18 cellular contexts compared by ENCODE assay signal in genomic region chr3:88573472-88573871, GRCh38.
DNase-seq lines count a peak whose midpoint lies in the region; ATAC-seq, FAIRE-seq and TF ChIP-seq lines count a peak whose summit lies in the region.
"Had no signal": no experiment of that assay in that cellular context is flagged by ENCODE, and none has a peak within 500 bp of the region (broad histone marks: within the 10 kb centered on the region; RNA-seq: fewer than 3 reads in every experiment).

No MANE protein-coding gene starts in this region.

- H3K9me3 ChIP-seq in PC-3 (ENCODE audit: low read length), result no peaks in the 10 kb centered on the region; the same call in 1 of the 2 replicates
- H3K9me3 ChIP-seq: Caco-2 had no signal

- H3K27me3 Mint-ChIP-seq in Calu3 (ENCODE audit: unreplicated experiment) (no peaks in the 10 kb centered on the region), glutamatergic neuron (ENCODE audit: unreplicated experiment) (peaks cover 2% of the 10 kb centered on the region)
- H3K27me3 Mint-ChIP-seq: B cell had no signal

- H3K9me2 ChIP-seq in PC-3 (replicated peaks; ENCODE audit: low read length), result no peaks in the 10 kb centered on the region

- BruUV-seq in Calu3 (replicated peaks; lab: Mats Ljungman, UMichigan) (no TSS peak), PC-3 (replicated peaks; lab: Mats Ljungman, UMichigan) (no TSS peak)

- no peaks in the 10 kb centered on the region for H3F3A ChIP-seq in PC-3 (ENCODE audit: low read length, unreplicated experiment)

- DNase-seq in Calu3 (no peak), PC-3 (peak; percentile 19), SK-MEL-5 (ENCODE audit: low read depth, low spot score) (peak; percentile 18), glutamatergic neuron (no peak), OCI-M1 (lab: John Stamatoyannopoulos, UW) (no peak), NCI-H526 (lab: John Stamatoyannopoulos, UW) (no peak), D721Med (ENCODE audit: insufficient read length, low spot score) (no peak)
- DNase-seq: Caco-2; CD8-positive, alpha-beta T cell; DMS79 treated with DMSO at 0.1 percent for 48 hours; GF-D8; GOT3; H7; HFFc6 had no signal

- H3K4me2 ChIP-seq in PC-3 (ENCODE audit: low read length), result no peak overlapping the region
- H3K4me2 ChIP-seq: BLaER1 treated with 17β-estradiol and CSF1 and Interleukin-3, amounts not matched to agents 10 nM and 100 nM had no signal

- peaks cover 4% of the 10 kb centered on the region for H3K9me3 Mint-ChIP-seq in Calu3 (ENCODE audit: low read depth, unreplicated experiment)
- peaks cover 6% of the 10 kb centered on the region for H3K9me3 Mint-ChIP-seq in glutamatergic neuron (ENCODE audit: unreplicated experiment)

- CTCF ChIA-PET in Calu3 (lab: Charles Lee) (interaction anchor here (0.6 kb wide), 1 partner anchor 293 kb away, joined by 4 read pairs; no protein-coding TSS in a partner anchor), PC-3 (lab: Charles Lee) (no interaction called here)

- H3K79me2 ChIP-seq in PC-3 (ENCODE audit: low read length), result no peaks in the 10 kb centered on the region

- peak overlapping the region; percentile 32 for H3K27ac Mint-ChIP-seq in Calu3 (ENCODE audit: unreplicated experiment)
- peak overlapping the region; percentile 79 for H3K27ac Mint-ChIP-seq in glutamatergic neuron (ENCODE audit: unreplicated experiment)
- H3K27ac Mint-ChIP-seq: B cell; CD8-positive, alpha-beta T cell; HFFc6 had no signal

- H2AFZ ChIP-seq in PC-3 (ENCODE audit: low read length), result no peak overlapping the region; the same call in 1 of the 2 replicates

- no peaks in the 10 kb centered on the region for H3K36me3 Mint-ChIP-seq in Calu3 (ENCODE audit: insufficient read depth, unreplicated experiment)
- H3K36me3 Mint-ChIP-seq in glutamatergic neuron (ENCODE audit: unreplicated experiment), result peaks cover 15% of the 10 kb centered on the region
- H3K36me3 Mint-ChIP-seq: CD8-positive, alpha-beta T cell had no signal

- in situ Hi-C loops in SK-MEL-5 (cut with HindIII; ENCODE audit: low pct_unique_long_range_greater_than_20kb, low sequenced_read_pairs), result no loop called here

- no peak for TF ChIP-seq CTCF in Calu3 (IDR thresholded peaks at IDR 0.05; ENCODE audit: unreplicated experiment)
- no peak for TF ChIP-seq CTCF in PC-3 (conservative IDR thresholded peaks at IDR 0.05; ENCODE audit: low read depth, low read length)
- no peak for TF ChIP-seq CTCF in glutamatergic neuron (IDR thresholded peaks at IDR 0.05; ENCODE audit: partially characterized antibody, unreplicated experiment)
- no peak for TF ChIP-seq CTCF in D721Med (IDR thresholded peaks at IDR 0.05; ENCODE audit: insufficient read depth, missing control alignments)

- intact Hi-C loops in Calu3 (cut with micrococcal nuclease; ENCODE audit: unreplicated experiment) (loop anchor here (5.0 kb wide), 1 partner anchor 276 kb away; no protein-coding TSS in a partner anchor), PC-3 (cut with micrococcal nuclease) (no loop called here)

- H3K27ac ChIP-seq in PC-3 (ENCODE audit: low read length), result no peak overlapping the region
- H3K27ac ChIP-seq: BLaER1 treated with 17β-estradiol and CSF1 and Interleukin-3, amounts not matched to agents 10 nM and 100 nM had no signal

- 0 out of 2 replicates have a peak, but pooled peaks cover 7% of the 10 kb centered on the region for H3K4me1 ChIP-seq in PC-3 (ENCODE audit: insufficient read depth, low read length)
- H3K4me1 ChIP-seq: BLaER1 treated with 17β-estradiol and CSF1 and Interleukin-3, amounts not matched to agents 10 nM and 100 nM; Caco-2 had no signal

- H4K20me1 ChIP-seq in PC-3 (ENCODE audit: low read length), result no peaks in the 10 kb centered on the region
- H4K20me1 ChIP-seq: BLaER1 treated with 17β-estradiol and CSF1 and Interleukin-3, amounts not matched to agents 10 nM and 100 nM had no signal

- H3K4me1 Mint-ChIP-seq in Calu3 (ENCODE audit: low read depth, unreplicated experiment) (peaks cover 10% of the 10 kb centered on the region), glutamatergic neuron (ENCODE audit: low read depth, unreplicated experiment) (peaks cover 31% of the 10 kb centered on the region)
- H3K4me1 Mint-ChIP-seq: B cell had no signal

- no peak overlapping the region for H3K9ac ChIP-seq in PC-3 (ENCODE audit: low read length)
- H3K9ac ChIP-seq: BLaER1 treated with 17β-estradiol and CSF1 and Interleukin-3, amounts not matched to agents 10 nM and 100 nM had no signal

- FAIRE-seq in D721Med (lab: Jason Lieb, UNC), result no peak

- H3K36me3 ChIP-seq in PC-3 (ENCODE audit: low read depth, low read length), result no peaks in the 10 kb centered on the region
- H3K36me3 ChIP-seq: BLaER1 treated with 17β-estradiol and CSF1 and Interleukin-3, amounts not matched to agents 10 nM and 100 nM had no signal

- POLR2A ChIA-PET in PC-3 (lab: Charles Lee; ENCODE audit: unreplicated experiment), result no interaction called here

- H3K4me3 Mint-ChIP-seq in Calu3 (ENCODE audit: low read depth, unreplicated experiment), result peak overlapping the region; percentile 2
- H3K4me3 Mint-ChIP-seq in glutamatergic neuron (ENCODE audit: unreplicated experiment), result peak overlapping the region; percentile 41
- H3K4me3 Mint-ChIP-seq: B cell; CD8-positive, alpha-beta T cell; HFFc6 had no signal

- H3K4me3 ChIP-seq in PC-3 (ENCODE audit: low read length), result no peak overlapping the region
- H3K4me3 ChIP-seq: BLaER1 treated with 17β-estradiol and CSF1 and Interleukin-3, amounts not matched to agents 10 nM and 100 nM had no signal

- no peaks in the 10 kb centered on the region for H3K27me3 ChIP-seq in PC-3 (ENCODE audit: low read length)
- H3K27me3 ChIP-seq: BLaER1 treated with 17β-estradiol and CSF1 and Interleukin-3, amounts not matched to agents 10 nM and 100 nM had no signal

- 0 out of 2 replicates have a peak, but pooled peaks have one; percentile 37 for ATAC-seq in PC-3
- ATAC-seq in HG02642 (IDR thresholded peaks at IDR 0.05; ENCODE audit: poor library complexity, unreplicated experiment), result no peak
- ATAC-seq: CD8-positive, alpha-beta T cell; HCT116 had no signal

Comparison
In these comparisons a context has a peak if more than half of its experiments do, and no peak if none do; other contexts are left out.
1. DNase-seq: peak in PC-3 (single experiment) and SK-MEL-5 (single experiment); none in Calu3 (single experiment), glutamatergic neuron (single experiment), OCI-M1 (single experiment), NCI-H526 (0 of 2) and D721Med (single experiment).